ENCODE assay signal across 8 cellular contexts in genomic region chr2:176178271-176178806, GRCh38. TPM values are rescaled to one million over a fixed set of nuclear protein-coding genes. Genes with fewer than 3 reads are reported as not detected.
DNase-seq lines count a peak whose midpoint lies in the region; ATAC-seq lines count a peak whose summit lies in the region.

No MANE protein-coding gene starts in this region.

- H3K4me1 Mint-ChIP-seq in activated CD8-positive, alpha-beta T cell treated with anti-CD3 and anti-CD28 coated beads, Interleukin-2, amount 10 ng/mL, durations not matched to agents 7 days and 5 days (ENCODE audit: low read depth), result peaks cover 5% of the 10 kb centered on the region
- peaks cover under 1% of the 10 kb centered on the region for H3K4me1 Mint-ChIP-seq in memory B cell

- peak overlapping the region; percentile 63 for H3K4me3 ChIP-seq in HUES6 (ENCODE audit: low read depth, low read length)

- H3K9me3 Mint-ChIP-seq in activated CD8-positive, alpha-beta T cell treated with anti-CD3 and anti-CD28 coated beads, Interleukin-2, amount 10 ng/mL, durations not matched to agents 7 days and 5 days (ENCODE audit: insufficient read depth), result no peaks in the 10 kb centered on the region
- no peaks in the 10 kb centered on the region for H3K9me3 Mint-ChIP-seq in memory B cell

- H3K9ac ChIP-seq in HUES6 (ENCODE audit: low read length), result peak overlapping the region; percentile 0

- peak; percentile 27 for ATAC-seq in activated CD8-positive, alpha-beta T cell treated with anti-CD3 and anti-CD28 coated beads, Interleukin-2, amount 10 ng/mL, durations not matched to agents 7 days and 5 days
- ATAC-seq in memory B cell (ENCODE audit: low read depth) (no peak), GM19395 (IDR thresholded peaks at IDR 0.05; ENCODE audit: unreplicated experiment) (no peak), GM21360 (IDR thresholded peaks at IDR 0.05; ENCODE audit: unreplicated experiment) (no peak)

- POLR2A ChIA-PET in activated CD8-positive, alpha-beta T cell treated with anti-CD3 and anti-CD28 coated beads, Interleukin-2, amount 10 ng/mL, durations not matched to agents 7 days and 5 days (lab: Charles Lee), result no interaction called here

- peaks cover 38% of the 10 kb centered on the region for H3K4me1 ChIP-seq in HUES6 (ENCODE audit: control insufficient read depth, insufficient read depth, low read length)

- H3K27ac ChIP-seq in HUES6 (ENCODE audit: low read depth, low read length), result no peak overlapping the region

- CTCF ChIA-PET in activated CD8-positive, alpha-beta T cell treated with anti-CD3 and anti-CD28 coated beads, Interleukin-2, amount 10 ng/mL, durations not matched to agents 7 days and 5 days (lab: Charles Lee), result interaction anchor here (0.7 to 1.7 kb wide), 3 partner anchors 9 to 376 kb away, joined by 3 to 4 read pairs (median 4); no protein-coding TSS in a partner anchor

- peaks cover 100% of the 10 kb centered on the region for H3K27me3 ChIP-seq in HUES6 (ENCODE audit: control insufficient read depth, insufficient read depth, low read length)

- H3K36me3 Mint-ChIP-seq in activated CD8-positive, alpha-beta T cell treated with anti-CD3 and anti-CD28 coated beads, Interleukin-2, amount 10 ng/mL, durations not matched to agents 7 days and 5 days (ENCODE audit: low read depth), result no peaks in the 10 kb centered on the region
- H3K36me3 Mint-ChIP-seq in memory B cell, result no peaks in the 10 kb centered on the region

- H3K4me3 Mint-ChIP-seq in activated CD8-positive, alpha-beta T cell treated with anti-CD3 and anti-CD28 coated beads, Interleukin-2, amount 10 ng/mL, durations not matched to agents 7 days and 5 days, result no peak overlapping the region
- H3K4me3 Mint-ChIP-seq in memory B cell, result peak overlapping the region; percentile 32

- DNase-seq in AG20443 (ENCODE audit: low spot score), result peak; percentile 76
- no peak for DNase-seq in activated CD8-positive, alpha-beta T cell treated with anti-CD3 and anti-CD28 coated beads, Interleukin-2, amount 10 ng/mL, durations not matched to agents 7 days and 5 days
- no peak for DNase-seq in memory B cell (ENCODE audit: low spot score in 2 of 2)
- no peak for DNase-seq in EL
- no peak for DNase-seq in AML-193 (lab: John Stamatoyannopoulos, UW)

- H3K9me3 ChIP-seq in HUES6 (ENCODE audit: control insufficient read depth, insufficient read depth, low read depth, low read length), result no peaks in the 10 kb centered on the region

- no peaks in the 10 kb centered on the region for H3K36me3 ChIP-seq in HUES6 (ENCODE audit: control insufficient read depth, insufficient read depth, low read length)

- H3K27me3 Mint-ChIP-seq in activated CD8-positive, alpha-beta T cell treated with anti-CD3 and anti-CD28 coated beads, Interleukin-2, amount 10 ng/mL, durations not matched to agents 7 days and 5 days (ENCODE audit: low read depth), result peaks cover 80% of the 10 kb centered on the region
- H3K27me3 Mint-ChIP-seq in memory B cell, result peaks cover 34% of the 10 kb centered on the region

- H3K27ac Mint-ChIP-seq in activated CD8-positive, alpha-beta T cell treated with anti-CD3 and anti-CD28 coated beads, Interleukin-2, amount 10 ng/mL, durations not matched to agents 7 days and 5 days, result no peak overlapping the region
- no peak overlapping the region for H3K27ac Mint-ChIP-seq in memory B cell

RNA-seq across cellular contexts. Expression of gene HOXD1, which starts 10.1 kb away (rescaled TPM):
- total RNA-seq in activated CD8-positive, alpha-beta T cell treated with anti-CD3 and anti-CD28 coated beads, Interleukin-2, amount 10 ng/mL, durations not matched to agents 7 days and 5 days, result not detected

RNA-seq across cellular contexts. Expression of gene HOXD3, which starts 21.2 kb away (rescaled TPM):
- total RNA-seq in activated CD8-positive, alpha-beta T cell treated with anti-CD3 and anti-CD28 coated beads, Interleukin-2, amount 10 ng/mL, durations not matched to agents 7 days and 5 days, result not detected

RNA-seq across cellular contexts. Expression of gene HOXD4, which starts 27.0 kb away (rescaled TPM):
- total RNA-seq in activated CD8-positive, alpha-beta T cell treated with anti-CD3 and anti-CD28 coated beads, Interleukin-2, amount 10 ng/mL, durations not matched to agents 7 days and 5 days, result not detected

RNA-seq across cellular contexts. Expression of gene HOXD8, which starts 48.8 kb away (rescaled TPM):
- not detected for total RNA-seq in activated CD8-positive, alpha-beta T cell treated with anti-CD3 and anti-CD28 coated beads, Interleukin-2, amount 10 ng/mL, durations not matched to agents 7 days and 5 days

RNA-seq across cellular contexts. Expression of gene HOXD9, which starts 55.8 kb away (rescaled TPM):
- not detected for total RNA-seq in activated CD8-positive, alpha-beta T cell treated with anti-CD3 and anti-CD28 coated beads, Interleukin-2, amount 10 ng/mL, durations not matched to agents 7 days and 5 days
